In the genomic region with DNA sequence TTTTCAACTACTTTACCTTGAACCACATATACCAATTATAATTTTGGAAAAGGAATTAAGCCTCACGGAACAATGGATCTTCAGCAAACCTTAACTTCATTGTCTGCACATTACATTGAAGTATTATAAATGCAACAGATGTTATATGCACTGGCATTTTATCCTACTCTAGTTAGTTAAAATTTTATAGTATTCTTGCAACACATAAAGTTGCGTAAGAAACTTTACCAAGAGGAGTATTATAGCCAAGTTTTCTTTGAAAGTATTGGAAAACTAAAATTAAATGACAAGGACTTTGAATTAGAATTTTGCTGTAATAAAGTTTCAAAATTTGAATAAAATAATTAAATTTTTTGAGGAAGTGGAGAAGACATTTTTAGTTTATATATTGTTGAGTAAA, we compare ENCODE assay signal across 16 cellular contexts.
"Had no signal": no experiment of that assay in that cellular context is flagged by ENCODE, and none has a peak within 500 bp of the region (broad histone marks: within the 10 kb centered on the region; RNA-seq: fewer than 3 reads in every experiment).

No MANE protein-coding gene starts in this region.

- H3K4me1 ChIP-seq: left ventricle myocardium inferior, pancreas had no signal

- ATAC-seq: activated CD4-positive, alpha-beta T cell treated with anti-CD3 and anti-CD28 coated beads for 36 hours; activated CD8-positive, alpha-beta memory T cell treated with anti-CD3 and anti-CD28 coated beads, Interleukin-2, amount 10 ng/mL, durations not matched to agents 7 days and 5 days; mucosa of descending colon; naive thymus-derived CD4-positive, alpha-beta T cell; pancreas; stimulated activated effector memory CD8-positive, alpha-beta T cell treated with anti-CD3 and anti-CD28 coated beads, Interleukin-12 subunit alpha, Interleukin-12 subunit beta, amount 100 ng/mL, for 72 hours had no signal

- H3K9me3 ChIP-seq: left ventricle myocardium inferior, mucosa of descending colon, pancreas had no signal

- H3K27ac ChIP-seq: left ventricle myocardium inferior, pancreas had no signal

- DNase-seq: activated CD4-positive, alpha-beta memory T cell treated with anti-CD3 and anti-CD28 coated beads for 36 hours; activated CD4-positive, alpha-beta T cell treated with anti-CD3 and anti-CD28 coated beads for 36 hours; activated CD8-positive, alpha-beta memory T cell treated with anti-CD3 and anti-CD28 coated beads, Interleukin-2, amount 10 ng/mL, durations not matched to agents 7 days and 5 days; activated T-cell treated with anti-CD3 and anti-CD28 coated beads, Interleukin-2, amount 50 U/mL, for 1 hour; amniotic stem cell; central memory CD4-positive, alpha-beta T cell; cortex of kidney; effector CD4-positive, alpha-beta T cell; hippocampal formation; left ventricle myocardium inferior; mucosa of descending colon; naive thymus-derived CD4-positive, alpha-beta T cell; pancreas had no signal

- H3K4me3 ChIP-seq: left ventricle myocardium inferior, mucosa of descending colon, pancreas had no signal

- FAIRE-seq: endothelial cell of umbilical vein, keratinocyte, pancreas had no signal

- H3K27me3 ChIP-seq: pancreas had no signal
